17 cellular contexts compared by ENCODE assay signal in the genomic region with DNA sequence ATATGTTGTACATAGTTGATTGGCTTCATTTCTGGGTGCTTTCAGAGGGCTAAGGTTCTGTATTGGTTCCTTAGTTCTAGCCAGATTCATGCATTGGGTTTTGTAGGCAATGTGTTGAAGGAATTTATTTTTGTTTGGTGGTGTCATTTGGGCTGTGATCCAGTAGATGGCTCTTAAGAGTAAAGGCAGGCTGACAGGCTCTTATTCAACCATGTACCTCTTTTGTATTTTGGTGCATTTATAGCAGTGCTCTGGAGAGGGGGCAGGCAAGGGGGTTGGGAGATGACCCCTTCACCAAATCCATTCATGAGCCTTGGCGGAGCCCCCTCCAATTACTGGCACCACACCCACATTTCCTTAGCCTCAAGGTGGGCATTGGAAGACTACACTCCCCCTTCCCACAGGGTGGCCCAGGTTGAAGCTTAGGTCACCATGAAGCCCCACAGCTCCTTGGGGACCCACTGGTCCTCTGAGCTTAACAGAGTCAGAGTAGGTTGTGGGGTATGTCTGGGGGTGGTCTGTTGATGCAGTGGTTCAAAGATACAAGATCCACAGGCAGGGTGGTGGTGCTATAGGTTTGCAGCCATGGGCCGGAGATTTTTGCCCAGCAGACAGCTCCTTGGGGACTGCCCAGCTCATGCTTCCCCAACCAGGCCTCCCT.
DNase-seq lines count a peak whose midpoint lies in the region; ATAC-seq, FAIRE-seq and TF ChIP-seq lines count a peak whose summit lies in the region.
"Had no signal": no experiment of that assay in that cellular context is flagged by ENCODE, and none has a peak within 500 bp of the region (broad histone marks: within the 10 kb centered on the region; RNA-seq: fewer than 3 reads in every experiment).

No MANE protein-coding gene starts in this region.

- H3K9me3 ChIP-seq in MM.1S (replicated peaks; ENCODE audit: insufficient read depth, low read length) = no peaks in the 10 kb centered on the region

- DNase-seq in D721Med (ENCODE audit: insufficient read length, low spot score) (no peak), OCI-M1 (lab: John Stamatoyannopoulos, UW) (peak; percentile 46), foreskin keratinocyte (no peak), MM.1S (no peak)
- DNase-seq in effector CD8-positive, alpha-beta T cell (lab: John Stamatoyannopoulos, UW) = no peak
- DNase-seq: activated naive CD4-positive, alpha-beta T cell treated with anti-CD3 and anti-CD28 coated beads, Interleukin-2, amount 50 U/mL, for 16 hours; brain microvascular endothelial cell; NCI-H1092; PC-9; T-cell had no signal

- H3K4me3 ChIP-seq in MM.1S (ENCODE audit: low read length) = no peak overlapping the region
- H3K4me3 ChIP-seq: BLaER1 treated with 17β-estradiol and CSF1 and Interleukin-3, amounts not matched to agents 10 nM and 100 nM; lung; PC-9 had no signal

- no peak overlapping the region for H3K9ac ChIP-seq in MM.1S (ENCODE audit: low read length)
- H3K9ac ChIP-seq: BLaER1 treated with 17β-estradiol and CSF1 and Interleukin-3, amounts not matched to agents 10 nM and 100 nM had no signal

- no peak for FAIRE-seq in D721Med (lab: Jason Lieb, UNC)
- FAIRE-seq: GM19239 had no signal

- no peaks in the 10 kb centered on the region for H3K36me3 ChIP-seq in MM.1S (replicated peaks; ENCODE audit: insufficient read depth, low read length)
- H3K36me3 ChIP-seq: BLaER1 treated with 17β-estradiol and CSF1 and Interleukin-3, amounts not matched to agents 10 nM and 100 nM; brain microvascular endothelial cell had no signal

- H3K4me1 ChIP-seq in foreskin keratinocyte (no peaks in the 10 kb centered on the region), MM.1S (ENCODE audit: low read length) (no peaks in the 10 kb centered on the region)

- H3K27ac ChIP-seq in foreskin keratinocyte = no peak overlapping the region
- H3K27ac ChIP-seq in MM.1S (ENCODE audit: low read length) = no peak overlapping the region
- H3K27ac ChIP-seq: BLaER1 treated with 17β-estradiol and CSF1 and Interleukin-3, amounts not matched to agents 10 nM and 100 nM; brain microvascular endothelial cell; PC-9 had no signal

- no peaks in the 10 kb centered on the region for H3K27me3 ChIP-seq in foreskin keratinocyte
- H3K27me3 ChIP-seq in MM.1S (replicated peaks; ENCODE audit: insufficient read depth, low read length) = no peaks in the 10 kb centered on the region
- H3K27me3 ChIP-seq: BLaER1 treated with 17β-estradiol and CSF1 and Interleukin-3, amounts not matched to agents 10 nM and 100 nM; brain microvascular endothelial cell had no signal

- no peaks in the 10 kb centered on the region for H3K9me2 ChIP-seq in MM.1S (replicated peaks; ENCODE audit: insufficient read depth, low read length)

- no peaks in the 10 kb centered on the region for H4K20me1 ChIP-seq in MM.1S (ENCODE audit: insufficient read depth, low read length)
- H4K20me1 ChIP-seq: BLaER1 treated with 17β-estradiol and CSF1 and Interleukin-3, amounts not matched to agents 10 nM and 100 nM had no signal

- ATAC-seq in foreskin keratinocyte (no peak), HG03139 (IDR thresholded peaks at IDR 0.05; ENCODE audit: unreplicated experiment) (no peak), HG03095 (IDR thresholded peaks at IDR 0.05; ENCODE audit: unreplicated experiment) (no peak)
- ATAC-seq: natural killer cell treated with Interleukin-12 subunit alpha and Interleukin-12 subunit beta and Interleukin-15 and Interleukin-18, amount 100 ng/mL, for 72 hours; T-cell had no signal

- H3K79me2 ChIP-seq in MM.1S (ENCODE audit: low read length) = no peaks in the 10 kb centered on the region

- no peak overlapping the region for H2AFZ ChIP-seq in MM.1S (ENCODE audit: low read length)
- H2AFZ ChIP-seq: PC-9 had no signal

- H3F3A ChIP-seq in MM.1S (ENCODE audit: insufficient read depth, low read length) = no peaks in the 10 kb centered on the region

- H3K4me2 ChIP-seq in MM.1S (ENCODE audit: low read depth, low read length) = no peak overlapping the region
- H3K4me2 ChIP-seq: BLaER1 treated with 17β-estradiol and CSF1 and Interleukin-3, amounts not matched to agents 10 nM and 100 nM; PC-9 had no signal

- peak; percentile 13 for TF ChIP-seq CTCF in D721Med (IDR thresholded peaks at IDR 0.05; ENCODE audit: insufficient read depth, missing control alignments)
- peak; percentile 15 for TF ChIP-seq CTCF in GM12873 (IDR thresholded peaks at IDR 0.05; ENCODE audit: insufficient read depth, low read depth, low read length, missing control alignments)
- peak; percentile 49 for TF ChIP-seq CTCF in foreskin keratinocyte (conservative IDR thresholded peaks at IDR 0.05)
- no peak for TF ChIP-seq CTCF in MM.1S (IDR thresholded peaks at IDR 0.05; ENCODE audit: low read length)
